In the genomic region with DNA sequence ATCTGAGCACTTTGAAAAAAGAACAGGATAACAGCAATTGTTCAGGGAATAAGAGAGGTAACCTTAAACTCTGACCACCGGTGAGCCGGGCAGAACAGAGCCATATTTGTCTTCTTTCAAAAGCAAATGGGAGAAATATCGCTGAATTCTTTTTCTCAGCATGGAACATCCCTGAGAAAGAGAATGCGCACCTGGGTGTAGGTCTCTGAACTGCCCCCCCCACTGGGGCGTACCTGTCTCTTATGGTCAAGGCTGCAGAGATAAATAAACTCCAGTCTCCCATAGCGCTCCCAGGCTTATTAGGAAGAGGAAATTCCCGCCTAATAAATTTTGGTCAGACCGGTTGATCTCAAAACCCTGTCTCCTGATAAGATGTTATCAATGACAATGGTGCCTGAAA, we compare ENCODE assay signal across 13 cellular contexts. TPM values are rescaled to one million over a fixed set of nuclear protein-coding genes. Genes with fewer than 3 reads are reported as not detected.
"Had no signal": no experiment of that assay in that cellular context is flagged by ENCODE, and none has a peak within 500 bp of the region (broad histone marks: within the 10 kb centered on the region; RNA-seq: fewer than 3 reads in every experiment).

No MANE protein-coding gene starts in this region.

RNA-seq across cellular contexts. Expression of gene C22orf42, which starts 12.0 kb away (rescaled TPM):
- total RNA-seq: activated CD4-positive, alpha-beta memory T cell treated with anti-CD3 and anti-CD28 coated beads, Interleukin-2, amount 10 ng/mL, durations not matched to agents 7 days and 5 days; activated CD4-positive, alpha-beta T cell treated with anti-CD3 and anti-CD28 coated beads for 36 hours; activated CD4-positive, alpha-beta T cell treated with anti-CD3 and anti-CD28 coated beads, Interleukin-2, amount 10 ng/mL, durations not matched to agents 7 days and 5 days; activated CD8-positive, alpha-beta memory T cell treated with anti-CD3 and anti-CD28 coated beads, Interleukin-2, amount 10 ng/mL, durations not matched to agents 7 days and 5 days; activated CD8-positive, alpha-beta T cell treated with anti-CD3 and anti-CD28 coated beads, Interleukin-2, amount 10 ng/mL, durations not matched to agents 7 days and 5 days; activated naive CD8-positive, alpha-beta T cell treated with anti-CD3 and anti-CD28 coated beads, Interleukin-2, amount 10 ng/mL, durations not matched to agents 7 days and 5 days; activated T-helper 2 cell treated with anti-CD3 and anti-CD28 coated beads, Interferon-gamma antibody, Interleukin-2, Interleukin-4, amounts not matched to agents 10 μg/mL and 5 μg/mL and 100 μg/mL, durations not matched to agents 14 hours and 24 hours and 36 hours; aorta; astrocyte; breast epithelium; cardiac septum had no signal
- polyA plus RNA-seq: aorta had no signal

RNA-seq across cellular contexts. Expression of gene RFPL2, which starts 57.7 kb away (rescaled TPM):
- total RNA-seq: activated CD4-positive, alpha-beta T cell treated with anti-CD3 and anti-CD28 coated beads for 36 hours; activated CD8-positive, alpha-beta T cell treated with anti-CD3 and anti-CD28 coated beads, Interleukin-2, amount 10 ng/mL, durations not matched to agents 7 days and 5 days; activated naive CD8-positive, alpha-beta T cell treated with anti-CD3 and anti-CD28 coated beads, Interleukin-2, amount 10 ng/mL, durations not matched to agents 7 days and 5 days; adrenal gland; aorta; body of pancreas; cardiac septum had no signal
- polyA plus RNA-seq: aorta had no signal
